Comparison of ENCODE assay signal across 13 cellular contexts in genomic region chr18:12276736-12277554, GRCh38. TPM values are rescaled to one million over a fixed set of nuclear protein-coding genes. Genes with fewer than 3 reads are reported as not detected.
"Had no signal": no experiment of that assay in that cellular context is flagged by ENCODE, and none has a peak within 500 bp of the region (broad histone marks: within the 10 kb centered on the region; RNA-seq: fewer than 3 reads in every experiment).

No MANE protein-coding gene starts in this region.

- H3K4me1 ChIP-seq: body of pancreas had no signal

- H3K27ac ChIP-seq: body of pancreas, lower lobe of right lung had no signal

- H3K27me3 ChIP-seq: body of pancreas had no signal

- H3K36me3 ChIP-seq: lower lobe of right lung had no signal

- ATAC-seq: activated T-helper 17 cell treated with anti-CD3 and anti-CD28 coated beads, Interleukin-2, amount 50 U/mL, for 72 hours; body of pancreas; lower lobe of right lung; naive thymus-derived CD8-positive, alpha-beta T cell had no signal

- H3K9me3 ChIP-seq: body of pancreas, lower lobe of right lung had no signal

- DNase-seq: activated CD4-positive, alpha-beta T cell treated with anti-CD3 and anti-CD28 coated beads, Interleukin-2, amount 50 U/mL, for 1 hour; activated naive CD4-positive, alpha-beta T cell treated with anti-CD3 and anti-CD28 coated beads, Interleukin-2, amount 50 U/mL, for 16 hours; activated T-cell treated with anti-CD3 and anti-CD28 coated beads for 4 hours; body of pancreas; hypothalamus; kidney glomerular epithelial cell; lower lobe of right lung; naive thymus-derived CD8-positive, alpha-beta T cell; stimulated activated CD4-positive, alpha-beta T cell treated with anti-CD3 and anti-CD28 coated beads, Interleukin-15, amount 100 ng/mL, for 24 hours; stimulated activated CD4-positive, alpha-beta T cell treated with anti-CD3 and anti-CD28 coated beads, Interleukin-4, amount 100 ng/mL, for 24 hours had no signal

- H3K4me3 ChIP-seq: body of pancreas, lower lobe of right lung had no signal

RNA-seq across cellular contexts. Expression of gene CIDEA, which starts 22.8 kb away (rescaled TPM):
- total RNA-seq: activated CD8-positive, alpha-beta memory T cell treated with anti-CD3 and anti-CD28 coated beads for 36 hours; activated T-helper 17 cell treated with anti-CD3 and anti-CD28 coated beads, Interleukin-2, amount 50 U/mL, for 72 hours; lower lobe of right lung; naive thymus-derived CD8-positive, alpha-beta T cell; T-helper 2 cell treated with Interferon-gamma antibody and Interleukin-4, amounts not matched to agents 100 ng/mL and 5 ng/mL, for 36 hours had no signal
